Comparison of ENCODE assay signal across 11 cellular contexts in genomic region chr3:15500107-15500724, GRCh38. TPM values are rescaled to one million over a fixed set of nuclear protein-coding genes. Genes with fewer than 3 reads are reported as not detected.
DNase-seq lines count a peak whose midpoint lies in the region; ATAC-seq and TF ChIP-seq lines count a peak whose summit lies in the region.
"Had no signal": no experiment of that assay in that cellular context is flagged by ENCODE, and none has a peak within 500 bp of the region (broad histone marks: within the 10 kb centered on the region; RNA-seq: fewer than 3 reads in every experiment).

No MANE protein-coding gene starts in this region.

- H3K27ac Mint-ChIP-seq in T-helper 17 cell (peak overlapping the region; percentile 76), progenitor cell of endocrine pancreas (no peak overlapping the region)

- H3K36me3 ChIP-seq in psoas muscle (ENCODE audit: insufficient read depth in 1 of 2, low read depth in 1 of 2): no peaks in the 10 kb centered on the region
- H3K36me3 ChIP-seq: tibial artery had no signal

- peak overlapping the region; percentile 57 for H3K4me3 Mint-ChIP-seq in T-helper 17 cell
- no peak overlapping the region for H3K4me3 Mint-ChIP-seq in progenitor cell of endocrine pancreas (ENCODE audit: low read depth)

- no peaks in the 10 kb centered on the region for H3K9me3 Mint-ChIP-seq in progenitor cell of endocrine pancreas (ENCODE audit: low read depth)

- intact Hi-C loops in psoas muscle (cut with DNase I): no loop called here

- H3K4me1 ChIP-seq in psoas muscle: peaks cover 65% of the 10 kb centered on the region

- no peaks in the 10 kb centered on the region for H3K27me3 ChIP-seq in psoas muscle (ENCODE audit: insufficient read depth in 3 of 3, low read length in 2 of 3)
- H3K27me3 ChIP-seq: tibial artery had no signal

- H3K4me1 Mint-ChIP-seq in T-helper 17 cell (peaks cover 23% of the 10 kb centered on the region), progenitor cell of endocrine pancreas (ENCODE audit: low read depth) (peaks cover 7% of the 10 kb centered on the region)

- H3K27me3 Mint-ChIP-seq in T-helper 17 cell (no peaks in the 10 kb centered on the region), progenitor cell of endocrine pancreas (no peaks in the 10 kb centered on the region)

- H3K4me3 ChIP-seq in psoas muscle: no peak overlapping the region
- H3K4me3 ChIP-seq: tibial artery had no signal

- no peaks in the 10 kb centered on the region for H3K9me3 ChIP-seq in T-helper 17 cell (ENCODE audit: control insufficient read depth, low read length, poor library complexity, severe bottlenecking)
- no peaks in the 10 kb centered on the region for H3K9me3 ChIP-seq in psoas muscle
- H3K9me3 ChIP-seq: tibial artery had no signal

- H3K27ac ChIP-seq in psoas muscle: peak overlapping the region; percentile 85
- H3K27ac ChIP-seq: tibial artery had no signal

- no peak for DNase-seq in activated CD4-positive, CD25-positive, alpha-beta regulatory T cell (lab: John Stamatoyannopoulos, UW)
- DNase-seq in T-helper 17 cell: no peak
- DNase-seq in psoas muscle: no peak
- DNase-seq in progenitor cell of endocrine pancreas (ENCODE audit: low spot score, unreplicated experiment): no peak
- no peak for DNase-seq in NCI-H345 (lab: John Stamatoyannopoulos, UW)
- DNase-seq: midbrain had no signal

- 42 to 55% (median 45%) methylated on average over 3 of the region's 3 CpGs for WGBS in psoas muscle, 3 donors

- TF ChIP-seq CTCF in psoas muscle (IDR thresholded peaks at IDR 0.05): no peak
- TF ChIP-seq CTCF in progenitor cell of endocrine pancreas (IDR thresholded peaks at IDR 0.05; ENCODE audit: unreplicated experiment): no peak

- H3K36me3 Mint-ChIP-seq in T-helper 17 cell (ENCODE audit: low read depth) (no peaks in the 10 kb centered on the region), progenitor cell of endocrine pancreas (ENCODE audit: insufficient read depth) (no peaks in the 10 kb centered on the region)

- ATAC-seq in activated CD4-positive, CD25-positive, alpha-beta regulatory T cell treated with anti-CD3 and anti-CD28 coated beads, Interleukin-2, amount 50 U/mL, for 24 hours: peak; percentile 25 to 65
- peak; percentile 63 for ATAC-seq in GM19455 (IDR thresholded peaks at IDR 0.05; ENCODE audit: unreplicated experiment)
- no peak for ATAC-seq in T-helper 17 cell
- no peak for ATAC-seq in psoas muscle
- ATAC-seq in HG03025 (IDR thresholded peaks at IDR 0.05; ENCODE audit: low FRiP score, unreplicated experiment): no peak

RNA-seq across cellular contexts. Expression of gene COLQ, which starts 21.3 kb away (rescaled TPM):
- total RNA-seq in T-helper 17 cell (10 to 100 TPM; 10.8 to 11.1 TPM), psoas muscle (10 to 100 TPM in 2 of 4 donors, 1 to 10 TPM in 2; 4.6 to 18.2 (median 11.1) TPM), progenitor cell of endocrine pancreas (9.2 and 9.9 TPM in 2 replicates)
- 10 to 100 TPM in 1 of 3 donors, 1 to 10 TPM in 2; 6.9 to 12.3 (median 9.7) TPM for polyA plus RNA-seq in psoas muscle
- total RNA-seq: A172 had no signal

Comparison
In these comparisons a context has a peak if more than half of its experiments do, and no peak if none do; other contexts are left out.
1. ATAC-seq: peak in activated CD4-positive, CD25-positive, alpha-beta regulatory T cell treated with anti-CD3 and anti-CD28 coated beads, Interleukin-2, amount 50 U/mL, for 24 hours (2 of 2) and GM19455 (single experiment); none in T-helper 17 cell (single experiment), psoas muscle (0 of 4) and HG03025 (single experiment).